13 cellular contexts compared by ENCODE assay signal in genomic region chr18:35862115-35862640, GRCh38.
DNase-seq lines count a peak whose midpoint lies in the region; ATAC-seq and TF ChIP-seq lines count a peak whose summit lies in the region.
"Had no signal": no experiment of that assay in that cellular context is flagged by ENCODE, and none has a peak within 500 bp of the region (broad histone marks: within the 10 kb centered on the region; RNA-seq: fewer than 3 reads in every experiment).

No MANE protein-coding gene starts in this region.

- POLR2A ChIA-PET in activated CD4-positive, alpha-beta T cell treated with anti-CD3 and anti-CD28 coated beads for 36 hours (lab: Charles Lee) = no interaction called here

- peaks cover 5% of the 10 kb centered on the region for H3K9me3 Mint-ChIP-seq in GM23338
- H3K9me3 Mint-ChIP-seq in endothelial cell (ENCODE audit: unreplicated experiment) = no peaks in the 10 kb centered on the region
- H3K9me3 Mint-ChIP-seq in activated CD4-positive, alpha-beta T cell treated with anti-CD3 and anti-CD28 coated beads for 36 hours (ENCODE audit: low read depth) = no peaks in the 10 kb centered on the region
- H3K9me3 Mint-ChIP-seq: activated naive CD8-positive, alpha-beta T cell treated with anti-CD3 and anti-CD28 coated beads, Interleukin-2, amount 50 U/mL, for 24 hours; CD4-positive, alpha-beta T cell; T-helper 2 cell treated with Interferon-gamma antibody and Interleukin-4, amounts not matched to agents 5 μg/mL and 100 μg/mL, for 36 hours had no signal

- peaks cover 18% of the 10 kb centered on the region for H3K4me1 Mint-ChIP-seq in GM23338
- peaks cover 7% of the 10 kb centered on the region for H3K4me1 Mint-ChIP-seq in endothelial cell (ENCODE audit: unreplicated experiment)
- H3K4me1 Mint-ChIP-seq in activated CD4-positive, alpha-beta T cell treated with anti-CD3 and anti-CD28 coated beads for 36 hours = no peaks in the 10 kb centered on the region
- H3K4me1 Mint-ChIP-seq: activated naive CD8-positive, alpha-beta T cell treated with anti-CD3 and anti-CD28 coated beads, Interleukin-2, amount 50 U/mL, for 24 hours had no signal

- no peaks in the 10 kb centered on the region for H3K79me2 ChIP-seq in GM23338 (replicated peaks; ENCODE audit: insufficient read depth)

- H4K20me1 ChIP-seq in GM23338 (replicated peaks; ENCODE audit: insufficient read depth) = no peaks in the 10 kb centered on the region

- TF ChIP-seq CTCF in GM23338 (conservative IDR thresholded peaks at IDR 0.05; ENCODE audit: low read depth in 2 of 2) (no peak), endothelial cell (IDR thresholded peaks at IDR 0.05; ENCODE audit: unreplicated experiment) (no peak), Peyer's patch (IDR thresholded peaks at IDR 0.05) (no peak)

- H3K27me3 ChIP-seq in GM23338 (ENCODE audit: insufficient read depth) (no peaks in the 10 kb centered on the region), Peyer's patch (no peaks in the 10 kb centered on the region)

- H3K36me3 Mint-ChIP-seq in GM23338 (ENCODE audit: low read depth) (peaks cover 7% of the 10 kb centered on the region; the same call in 2 of the 3 replicates), endothelial cell (ENCODE audit: low read depth, unreplicated experiment) (no peaks in the 10 kb centered on the region)
- no peaks in the 10 kb centered on the region for H3K36me3 Mint-ChIP-seq in activated CD4-positive, alpha-beta T cell treated with anti-CD3 and anti-CD28 coated beads for 36 hours (ENCODE audit: low read depth)

- no peak for TF ChIP-seq POLR2A in Peyer's patch (IDR thresholded peaks at IDR 0.05)

- no peaks in the 10 kb centered on the region; the same call in 1 of the 2 replicates for H3F3A ChIP-seq in GM23338 (replicated peaks; ENCODE audit: low read depth)

- intact Hi-C loops in activated CD4-positive, alpha-beta T cell treated with anti-CD3 and anti-CD28 coated beads for 36 hours (cut with DNase I, micrococcal nuclease) = no loop called here

- H3K4me3 Mint-ChIP-seq in GM23338 (no peak overlapping the region), endothelial cell (ENCODE audit: unreplicated experiment) (no peak overlapping the region)
- H3K4me3 Mint-ChIP-seq in activated CD4-positive, alpha-beta T cell treated with anti-CD3 and anti-CD28 coated beads for 36 hours = no peak overlapping the region
- H3K4me3 Mint-ChIP-seq: activated naive CD8-positive, alpha-beta T cell treated with anti-CD3 and anti-CD28 coated beads, Interleukin-2, amount 50 U/mL, for 24 hours; CD4-positive, alpha-beta T cell; T-helper 2 cell treated with Interferon-gamma antibody and Interleukin-4, amounts not matched to agents 5 μg/mL and 100 μg/mL, for 36 hours had no signal

- H3K9me2 ChIP-seq in GM23338 (ENCODE audit: insufficient read depth) = peaks cover 13% of the 10 kb centered on the region; the same call in 1 of the 2 replicates

- peak overlapping the region; percentile 58; the same call in 1 of the 2 replicates for H3K27ac ChIP-seq in GM23338 (ENCODE audit: low read depth)
- H3K27ac ChIP-seq in Peyer's patch = no peak overlapping the region

- H3K36me3 ChIP-seq in GM23338 (ENCODE audit: insufficient read depth) (no peaks in the 10 kb centered on the region), Peyer's patch (no peaks in the 10 kb centered on the region)

- no peak; the same call in 2 of the 3 replicates for ATAC-seq in GM23338
- ATAC-seq in HG03571 (IDR thresholded peaks at IDR 0.05; ENCODE audit: unreplicated experiment) = no peak
- ATAC-seq in activated CD4-positive, alpha-beta T cell treated with anti-CD3 and anti-CD28 coated beads for 36 hours = no peak
- ATAC-seq in left lobe of liver = no peak
- ATAC-seq: activated naive CD8-positive, alpha-beta T cell treated with anti-CD3 and anti-CD28 coated beads, Interleukin-2, amount 50 U/mL, for 24 hours; K562 had no signal

- H3K4me3 ChIP-seq in GM23338 (no peak overlapping the region), Peyer's patch (no peak overlapping the region)
- no peak overlapping the region for H3K4me3 ChIP-seq in Jurkat, Clone E6-1 (ENCODE audit: low read length)
- H3K4me3 ChIP-seq: K562 had no signal

- peak; percentile 28 for DNase-seq in GM23338 (ENCODE audit: low spot score)
- DNase-seq in Jurkat, Clone E6-1 (ENCODE audit: low read depth, low spot score) = peak; percentile 16
- no peak for DNase-seq in endothelial cell (ENCODE audit: low spot score)
- peak; percentile 13 for DNase-seq in non-pigmented ciliary epithelial cell (ENCODE audit: low read depth)
- DNase-seq in Peyer's patch = no peak
- DNase-seq in activated CD4-positive, alpha-beta T cell treated with anti-CD3 and anti-CD28 coated beads for 36 hours = no peak
- DNase-seq in left lobe of liver (ENCODE audit: low spot score) = no peak
- DNase-seq: activated naive CD8-positive, alpha-beta T cell treated with anti-CD3 and anti-CD28 coated beads, Interleukin-2, amount 50 U/mL, for 24 hours; CD4-positive, alpha-beta T cell; NCI-H2081 treated with DMSO at 0.1 percent for 48 hours had no signal

- H3K4me2 ChIP-seq in GM23338 = peak overlapping the region; percentile 42; the same call in 1 of the 2 replicates

- no peaks in the 10 kb centered on the region for H3K9me3 ChIP-seq in Peyer's patch

- H3K27me3 Mint-ChIP-seq in GM23338 (ENCODE audit: insufficient read depth, low read depth, poor library complexity) (peaks cover 2% of the 10 kb centered on the region), endothelial cell (ENCODE audit: unreplicated experiment) (no peaks in the 10 kb centered on the region)
- H3K27me3 Mint-ChIP-seq in activated CD4-positive, alpha-beta T cell treated with anti-CD3 and anti-CD28 coated beads for 36 hours = peaks cover 6% of the 10 kb centered on the region

- H3K4me1 ChIP-seq in GM23338 (ENCODE audit: insufficient read depth) (peaks cover 20% of the 10 kb centered on the region), Peyer's patch (no peaks in the 10 kb centered on the region)

- no peak overlapping the region for H2AFZ ChIP-seq in GM23338

- CTCF ChIA-PET in activated CD4-positive, alpha-beta T cell treated with anti-CD3 and anti-CD28 coated beads for 36 hours (lab: Charles Lee) = no interaction called here

- no peak overlapping the region for H3K27ac Mint-ChIP-seq in GM23338
- H3K27ac Mint-ChIP-seq in endothelial cell (ENCODE audit: unreplicated experiment) = peak overlapping the region; percentile 3
- H3K27ac Mint-ChIP-seq in activated CD4-positive, alpha-beta T cell treated with anti-CD3 and anti-CD28 coated beads for 36 hours = no peak overlapping the region
- H3K27ac Mint-ChIP-seq: activated naive CD8-positive, alpha-beta T cell treated with anti-CD3 and anti-CD28 coated beads, Interleukin-2, amount 50 U/mL, for 24 hours; CD4-positive, alpha-beta T cell; T-helper 2 cell treated with Interferon-gamma antibody and Interleukin-4, amounts not matched to agents 5 μg/mL and 100 μg/mL, for 36 hours had no signal

TF ChIP-seq in GM23338, 12 proteins besides CTCF, POLR2A, EP300 and RAD21 (continues in another document):
- no peak for TF ChIP-seq ZNF114 (CRISPR knock-in tag; IDR thresholded peaks at IDR 0.05)
- no peak for TF ChIP-seq POLR2AphosphoS5 (IDR thresholded peaks at IDR 0.05; ENCODE audit: low read depth)
- no peak for TF ChIP-seq JUNB (IDR thresholded peaks at IDR 0.05; ENCODE audit: unreplicated experiment)
- TF ChIP-seq STAT1 (IDR thresholded peaks at IDR 0.05; ENCODE audit: unreplicated experiment) = no peak

Comparison
In these comparisons a context has a peak if more than half of its experiments do, and no peak if none do; other contexts are left out.
1. DNase-seq: peak in GM23338 (single experiment), Jurkat, Clone E6-1 (single experiment) and non-pigmented ciliary epithelial cell (single experiment); none in endothelial cell (single experiment), Peyer's patch (0 of 3), activated CD4-positive, alpha-beta T cell treated with anti-CD3 and anti-CD28 coated beads for 36 hours (single experiment) and left lobe of liver (single experiment).